Comparison of ENCODE assay signal across 9 cellular contexts in the genomic region with DNA sequence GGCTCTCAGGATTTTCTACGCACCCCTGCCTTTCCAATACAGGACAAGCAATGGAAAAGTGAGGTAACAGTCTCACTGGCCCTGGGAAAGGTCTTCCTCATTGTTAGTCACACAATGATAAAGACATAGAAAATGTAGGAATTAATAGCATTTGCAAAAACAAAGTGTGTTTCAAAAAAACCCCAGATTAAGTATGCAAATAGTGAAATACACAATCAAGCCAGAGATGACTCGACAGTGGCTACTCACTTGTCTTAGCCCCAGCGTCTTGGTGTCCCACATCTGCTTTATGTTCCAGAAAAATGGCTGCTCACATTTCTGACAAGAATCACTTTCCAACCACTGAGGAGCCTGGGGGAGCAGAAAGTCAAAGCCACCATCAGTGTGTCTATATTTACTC. TPM values are rescaled to one million over a fixed set of nuclear protein-coding genes. Genes with fewer than 3 reads are reported as not detected.
DNase-seq lines count a peak whose midpoint lies in the region; ATAC-seq, FAIRE-seq and TF ChIP-seq lines count a peak whose summit lies in the region.
"Had no signal": no experiment of that assay in that cellular context is flagged by ENCODE, and none has a peak within 500 bp of the region (broad histone marks: within the 10 kb centered on the region; RNA-seq: fewer than 3 reads in every experiment).

No MANE protein-coding gene starts in this region.

- FAIRE-seq in GM12892 (lab: Jason Lieb, UNC) (peak; percentile 86), bronchial epithelial cell (lab: Jason Lieb, UNC) (no peak)

- H3K27me3 Mint-ChIP-seq in activated T-cell treated with anti-CD3 and anti-CD28 coated beads, Interleukin-2, amount 50 U/mL, for 4 hours (ENCODE audit: low read depth) = no peaks in the 10 kb centered on the region

- H3K4me3 ChIP-seq in bronchial epithelial cell (ENCODE audit: low read depth, low read length) = no peak overlapping the region

- H3K36me3 Mint-ChIP-seq in activated T-cell treated with anti-CD3 and anti-CD28 coated beads, Interleukin-2, amount 50 U/mL, for 4 hours (ENCODE audit: insufficient read depth) = peaks cover 35% of the 10 kb centered on the region

- TF ChIP-seq CTCF in bronchial epithelial cell (IDR thresholded peaks at IDR 0.05; ENCODE audit: insufficient read depth, low read length, severe bottlenecking) = no peak

- no peak for TF ChIP-seq POLR2A in GM12892 (IDR thresholded peaks at IDR 0.05; ENCODE audit: low read depth, low read length)

- peaks cover 6% of the 10 kb centered on the region for H3K4me1 Mint-ChIP-seq in activated T-cell treated with anti-CD3 and anti-CD28 coated beads, Interleukin-2, amount 50 U/mL, for 4 hours (ENCODE audit: low read depth)

- H3K9me3 Mint-ChIP-seq in activated T-cell treated with anti-CD3 and anti-CD28 coated beads, Interleukin-2, amount 50 U/mL, for 4 hours = no peaks in the 10 kb centered on the region
- H3K9me3 Mint-ChIP-seq: T-helper 1 cell treated with Interleukin-12 subunit alpha and Interleukin-12 subunit beta and Interleukin-4 antibody, amounts not matched to agents 30 μg/mL and 1 μg/mL, for 36 hours had no signal

- H3K27me3 ChIP-seq in bronchial epithelial cell (ENCODE audit: control insufficient read depth, insufficient read depth, low read length) = no peaks in the 10 kb centered on the region

- intact Hi-C loops in posterior vena cava (cut with DNase I) = no loop called here

- DNase-seq in GM12892 (ENCODE audit: insufficient read length) (no peak), bronchial epithelial cell (ENCODE audit: low read depth) (peak; percentile 29), NCI-H526 treated with DMSO at 0.1 percent for 48 hours (lab: John Stamatoyannopoulos, UW) (no peak), posterior vena cava (ENCODE audit: low spot score) (no peak)
- DNase-seq in activated T-cell treated with anti-CD3 and anti-CD28 coated beads, Interleukin-2, amount 50 U/mL, for 4 hours = no peak
- DNase-seq in stimulated activated CD4-positive, alpha-beta T cell treated with anti-CD3 and anti-CD28 coated beads, Interleukin-12 subunit alpha, Interleukin-12 subunit beta, amount 100 ng/mL, for 4 hours = no peak

- H3K4me3 Mint-ChIP-seq in activated T-cell treated with anti-CD3 and anti-CD28 coated beads, Interleukin-2, amount 50 U/mL, for 4 hours = no peak overlapping the region
- H3K4me3 Mint-ChIP-seq: T-helper 1 cell treated with Interleukin-12 subunit alpha and Interleukin-12 subunit beta and Interleukin-4 antibody, amounts not matched to agents 30 μg/mL and 1 μg/mL, for 36 hours had no signal

- peaks cover 16% of the 10 kb centered on the region for H3K36me3 ChIP-seq in bronchial epithelial cell (ENCODE audit: control insufficient read depth, insufficient read depth, low read length)

- ATAC-seq in GM19455 (IDR thresholded peaks at IDR 0.05; ENCODE audit: unreplicated experiment) = peak; percentile 85
- peak; percentile 88 for ATAC-seq in HG03095 (IDR thresholded peaks at IDR 0.05; ENCODE audit: unreplicated experiment)
- ATAC-seq in activated T-cell treated with anti-CD3 and anti-CD28 coated beads, Interleukin-2, amount 50 U/mL, for 4 hours = no peak

RNA-seq across cellular contexts. Expression of a gene that starts 47.0 kb away (rescaled TPM):
- polyA plus RNA-seq in GM12892 (2012; ENCODE audit: missing spikeins) = 12.4 TPM
- total RNA-seq in bronchial epithelial cell (59.5 and 70.4 TPM in 2 replicates), posterior vena cava (1 to 10 TPM; 1.2 to 1.5 TPM)
- 10 to 100 TPM; 18.0 to 19.9 (median 18.4) TPM for total RNA-seq in activated T-cell treated with anti-CD3 and anti-CD28 coated beads, Interleukin-2, amount 50 U/mL, for 4 hours

Comparison
In these comparisons a context has a peak if more than half of its experiments do, and no peak if none do; other contexts are left out.
1. ATAC-seq: peak in GM19455 (single experiment) and HG03095 (single experiment); none in activated T-cell treated with anti-CD3 and anti-CD28 coated beads, Interleukin-2, amount 50 U/mL, for 4 hours (0 of 2).
2. RNA of a gene that starts 47.0 kb away (total RNA-seq): 59.5 to 70.4 TPM in bronchial epithelial cell and 18.0 to 19.9 TPM in activated T-cell treated with anti-CD3 and anti-CD28 coated beads, Interleukin-2, amount 50 U/mL, for 4 hours; 1.2 to 1.5 TPM in posterior vena cava; every median in the first group is over 4 times any median in the second.